8 cellular contexts compared by ENCODE assay signal in the genomic region with DNA sequence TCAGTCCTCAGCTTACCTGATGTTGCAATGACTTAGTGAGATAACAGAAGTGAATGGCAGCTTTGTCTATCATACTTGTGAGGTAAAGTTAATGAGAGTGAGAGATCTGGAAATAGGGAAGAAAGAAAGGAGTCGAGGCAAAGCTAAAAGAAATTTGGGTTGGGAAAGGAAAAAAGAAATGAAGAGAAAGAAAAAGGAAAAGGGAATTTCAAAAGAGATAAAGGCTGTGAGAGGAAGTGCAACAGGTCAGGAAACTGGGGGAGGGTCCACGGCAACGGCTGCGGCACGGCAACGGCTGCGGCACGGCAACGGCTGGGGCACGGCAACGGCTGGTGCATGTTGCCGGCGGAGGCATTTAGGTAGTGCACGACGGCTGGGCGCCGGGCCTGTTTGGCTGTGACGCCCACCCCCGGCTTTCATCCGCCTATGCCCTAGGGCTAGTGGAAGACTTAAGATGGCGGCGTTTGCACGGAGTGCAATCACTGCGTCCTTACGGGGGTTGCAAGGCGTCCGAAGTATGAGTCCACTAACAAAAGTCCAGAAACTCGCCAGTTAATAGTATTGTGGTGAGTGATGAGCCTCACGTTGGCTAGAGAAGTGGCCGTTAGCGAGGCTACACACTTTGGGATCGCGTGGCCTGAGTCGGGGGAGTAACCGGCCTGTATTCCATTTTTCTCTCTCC.
DNase-seq lines count a peak whose midpoint lies in the region; ATAC-seq and TF ChIP-seq lines count a peak whose summit lies in the region.

No MANE protein-coding gene starts in this region.

- H3K4me1 ChIP-seq in BLaER1 (peaks cover 27% of the 10 kb centered on the region), left lung (peaks cover 0 to 8% of the 10 kb centered on the region in 2 donors)

- H3K36me3 Mint-ChIP-seq in activated CD4-positive, alpha-beta T cell treated with anti-CD3 and anti-CD28 coated beads, Interleukin-2, amount 10 ng/mL, durations not matched to agents 7 days and 5 days (ENCODE audit: low read depth) = peaks cover 9% of the 10 kb centered on the region

- H3K27ac Mint-ChIP-seq in activated CD4-positive, alpha-beta T cell treated with anti-CD3 and anti-CD28 coated beads, Interleukin-2, amount 10 ng/mL, durations not matched to agents 7 days and 5 days = peak overlapping the region; percentile 98

- H3K4me2 ChIP-seq in BLaER1 = peak overlapping the region; percentile 73

- no peaks in the 10 kb centered on the region for H3K9me3 Mint-ChIP-seq in activated CD4-positive, alpha-beta T cell treated with anti-CD3 and anti-CD28 coated beads, Interleukin-2, amount 10 ng/mL, durations not matched to agents 7 days and 5 days

- CTCF ChIA-PET in activated CD4-positive, alpha-beta T cell treated with anti-CD3 and anti-CD28 coated beads, Interleukin-2, amount 10 ng/mL, durations not matched to agents 7 days and 5 days (lab: Charles Lee) = interaction anchor here (0.7 to 1.4 kb wide), 4 partner anchors 10 to 1397 kb away, joined by 3 to 6 read pairs (median 4); no protein-coding TSS in a partner anchor

- no peaks in the 10 kb centered on the region for H3K27me3 Mint-ChIP-seq in activated CD4-positive, alpha-beta T cell treated with anti-CD3 and anti-CD28 coated beads, Interleukin-2, amount 10 ng/mL, durations not matched to agents 7 days and 5 days

- peak overlapping the region; percentile 93 for H3K4me3 Mint-ChIP-seq in activated CD4-positive, alpha-beta T cell treated with anti-CD3 and anti-CD28 coated beads, Interleukin-2, amount 10 ng/mL, durations not matched to agents 7 days and 5 days

- H3K9me3 ChIP-seq in BLaER1 (peaks cover 5% of the 10 kb centered on the region; the same call in 1 of the 2 replicates), left lung (no peaks in the 10 kb centered on the region)

- DNase-seq in GM19240 (ENCODE audit: insufficient read length, low spot score) = peak; percentile 71
- DNase-seq in NCI-H524 (lab: John Stamatoyannopoulos, UW) = peak; percentile 74 to 90
- peak; percentile 84 for DNase-seq in activated CD4-positive, alpha-beta T cell treated with anti-CD3 and anti-CD28 coated beads, Interleukin-2, amount 10 ng/mL, durations not matched to agents 7 days and 5 days
- DNase-seq in dermis blood vessel endothelial cell = peak; percentile 91
- DNase-seq in left lung = peak; percentile 92 to 93
- DNase-seq in stimulated activated CD4-positive, alpha-beta T cell treated with anti-CD3 and anti-CD28 coated beads, Interleukin-2, amount 100 ng/mL, for 48 hours = peak; percentile 73 to 89

- H3K27me3 ChIP-seq in BLaER1 (no peaks in the 10 kb centered on the region), left lung (no peaks in the 10 kb centered on the region)

- H3K4me3 ChIP-seq in BLaER1 (peak overlapping the region; percentile 82), left lung (peak overlapping the region; percentile 56 to 71)

- H3K9ac ChIP-seq in BLaER1 = peak overlapping the region; percentile 94

- ATAC-seq in HG03457 (IDR thresholded peaks at IDR 0.05; ENCODE audit: unreplicated experiment) = peak; percentile 96
- ATAC-seq in left lung = peak; percentile 100

- peaks cover 4% of the 10 kb centered on the region; the same call in 1 of the 2 replicates for H4K20me1 ChIP-seq in BLaER1

- no peak for TF ChIP-seq CTCF in left lung (IDR thresholded peaks at IDR 0.05)

- H3K4me1 Mint-ChIP-seq in activated CD4-positive, alpha-beta T cell treated with anti-CD3 and anti-CD28 coated beads, Interleukin-2, amount 10 ng/mL, durations not matched to agents 7 days and 5 days = peaks cover 18% of the 10 kb centered on the region

- intact Hi-C loops in left lung (cut with DNase I) = no loop called here

- POLR2A ChIA-PET in activated CD4-positive, alpha-beta T cell treated with anti-CD3 and anti-CD28 coated beads, Interleukin-2, amount 10 ng/mL, durations not matched to agents 7 days and 5 days (lab: Charles Lee) = interaction anchor here (0.7 kb wide), 1 partner anchor 1666 kb away, joined by 4 read pairs; no protein-coding TSS in a partner anchor

- H3K27ac ChIP-seq in BLaER1 (peak overlapping the region; percentile 93), left lung (peak overlapping the region; percentile 89 to 90)

- H3K36me3 ChIP-seq in BLaER1 (peaks cover 28% of the 10 kb centered on the region), left lung (peaks cover 0 to 10% of the 10 kb centered on the region in 2 donors)

Comparison
In these comparisons a context has a peak if more than half of its experiments do, and no peak if none do; other contexts are left out.
1. Peak in every context shown above with its lines: DNase-seq, ATAC-seq, H3K4me3 ChIP-seq and H3K27ac ChIP-seq.